Comparison of ENCODE assay signal across 1 cellular context in genomic region chr7:2894118-2894940, GRCh38.
TF ChIP-seq lines count a peak whose summit lies in the region.

No MANE protein-coding gene starts in this region.

TF ChIP-seq in GM12878, 131 proteins besides CTCF, POLR2A, EP300 and RAD21 (continued from another document):
- TF ChIP-seq SP1 (IDR thresholded peaks at IDR 0.05; ENCODE audit: low read depth, low read length), result no peak
